1 cellular context compared by ENCODE assay signal in the genomic region with DNA sequence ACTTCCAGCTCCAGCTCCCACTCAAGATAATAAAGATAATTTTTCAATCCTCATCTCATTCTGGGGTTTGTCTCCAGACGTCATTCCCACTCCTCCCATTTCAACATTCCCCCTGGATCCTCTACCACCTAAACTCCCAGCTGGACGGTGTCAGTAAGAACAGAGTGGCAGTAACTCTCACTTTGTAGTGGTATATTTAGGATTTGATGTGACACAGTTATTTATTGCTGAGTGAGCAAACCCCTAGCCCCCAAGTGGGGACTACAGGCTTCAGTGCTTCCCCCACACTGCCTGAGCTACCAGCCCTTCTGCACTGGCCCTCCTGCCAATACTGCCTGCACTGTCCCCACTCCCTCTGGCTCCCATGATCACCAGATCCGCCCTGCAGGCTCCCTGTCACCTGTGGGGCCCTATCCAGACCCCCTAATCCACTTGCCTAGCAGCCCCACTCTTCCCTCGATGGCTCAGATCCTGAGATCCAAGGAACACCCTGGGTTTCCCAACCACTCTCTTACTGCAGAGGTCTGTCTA.
TF ChIP-seq lines count a peak whose summit lies in the region.

No MANE protein-coding gene starts in this region.

TF ChIP-seq in GM12878, 131 proteins besides CTCF, POLR2A, EP300 and RAD21:
- TF ChIP-seq CUX1 (IDR thresholded peaks at IDR 0.05; ENCODE audit: insufficient replicate concordance, low read depth, low read length) (no peak), TCF12 (IDR thresholded peaks at IDR 0.05; ENCODE audit: low read depth, low read length) (no peak), CEBPB (IDR thresholded peaks at IDR 0.05; ENCODE audit: borderline replicate concordance in 1 of 2, low read depth in 2 of 2, low read length in 2 of 2) (no peak), SIN3A (IDR thresholded peaks at IDR 0.05; ENCODE audit: low read depth, low read length) (no peak), TBL1XR1 (IDR thresholded peaks at IDR 0.05; ENCODE audit: low read depth, low read length) (no peak), HDAC2 (IDR thresholded peaks at IDR 0.05) (no peak), LARP7 (IDR thresholded peaks at IDR 0.05) (no peak), SREBF1 (IDR thresholded peaks at IDR 0.05; ENCODE audit: low read length) (no peak), SUPT20H (IDR thresholded peaks at IDR 0.05; ENCODE audit: borderline replicate concordance, control insufficient read depth, low read depth, low read length) (no peak), RBBP5 (conservative IDR thresholded peaks at IDR 0.05) (no peak), SMAD5 (IDR thresholded peaks at IDR 0.05; ENCODE audit: low read depth) (no peak), ZBTB4 (CRISPR knock-in tag; IDR thresholded peaks at IDR 0.05) (no peak), IKZF2 (IDR thresholded peaks at IDR 0.05) (no peak)
- TF ChIP-seq, protein P1, sequence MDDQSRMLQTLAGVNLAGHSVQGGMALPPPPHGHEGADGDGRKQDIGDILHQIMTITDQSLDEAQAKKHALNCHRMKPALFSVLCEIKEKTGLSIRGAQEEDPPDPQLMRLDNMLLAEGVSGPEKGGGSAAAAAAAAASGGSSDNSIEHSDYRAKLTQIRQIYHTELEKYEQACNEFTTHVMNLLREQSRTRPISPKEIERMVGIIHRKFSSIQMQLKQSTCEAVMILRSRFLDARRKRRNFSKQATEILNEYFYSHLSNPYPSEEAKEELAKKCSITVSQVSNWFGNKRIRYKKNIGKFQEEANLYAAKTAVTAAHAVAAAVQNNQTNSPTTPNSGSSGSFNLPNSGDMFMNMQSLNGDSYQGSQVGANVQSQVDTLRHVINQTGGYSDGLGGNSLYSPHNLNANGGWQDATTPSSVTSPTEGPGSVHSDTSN (IDR thresholded peaks at IDR 0.05; ENCODE audit: insufficient replicate concordance, low read depth, low read length) = no peak
- TF ChIP-seq, protein P2, sequence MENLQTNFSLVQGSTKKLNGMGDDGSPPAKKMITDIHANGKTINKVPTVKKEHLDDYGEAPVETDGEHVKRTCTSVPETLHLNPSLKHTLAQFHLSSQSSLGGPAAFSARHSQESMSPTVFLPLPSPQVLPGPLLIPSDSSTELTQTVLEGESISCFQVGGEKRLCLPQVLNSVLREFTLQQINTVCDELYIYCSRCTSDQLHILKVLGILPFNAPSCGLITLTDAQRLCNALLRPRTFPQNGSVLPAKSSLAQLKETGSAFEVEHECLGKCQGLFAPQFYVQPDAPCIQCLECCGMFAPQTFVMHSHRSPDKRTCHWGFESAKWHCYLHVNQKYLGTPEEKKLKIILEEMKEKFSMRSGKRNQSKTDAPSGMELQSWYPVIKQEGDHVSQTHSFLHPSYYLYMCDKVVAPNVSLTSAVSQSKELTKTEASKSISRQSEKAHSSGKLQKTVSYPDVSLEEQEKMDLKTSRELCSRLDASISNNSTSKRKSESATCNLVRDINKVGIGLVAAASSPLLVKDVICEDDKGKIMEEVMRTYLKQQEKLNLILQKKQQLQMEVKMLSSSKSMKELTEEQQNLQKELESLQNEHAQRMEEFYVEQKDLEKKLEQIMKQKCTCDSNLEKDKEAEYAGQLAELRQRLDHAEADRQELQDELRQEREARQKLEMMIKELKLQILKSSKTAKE (IDR thresholded peaks at IDR 0.05; ENCODE audit: low read depth, poor library complexity, severe bottlenecking) = no peak
